9 cellular contexts compared by ENCODE assay signal in the genomic region with DNA sequence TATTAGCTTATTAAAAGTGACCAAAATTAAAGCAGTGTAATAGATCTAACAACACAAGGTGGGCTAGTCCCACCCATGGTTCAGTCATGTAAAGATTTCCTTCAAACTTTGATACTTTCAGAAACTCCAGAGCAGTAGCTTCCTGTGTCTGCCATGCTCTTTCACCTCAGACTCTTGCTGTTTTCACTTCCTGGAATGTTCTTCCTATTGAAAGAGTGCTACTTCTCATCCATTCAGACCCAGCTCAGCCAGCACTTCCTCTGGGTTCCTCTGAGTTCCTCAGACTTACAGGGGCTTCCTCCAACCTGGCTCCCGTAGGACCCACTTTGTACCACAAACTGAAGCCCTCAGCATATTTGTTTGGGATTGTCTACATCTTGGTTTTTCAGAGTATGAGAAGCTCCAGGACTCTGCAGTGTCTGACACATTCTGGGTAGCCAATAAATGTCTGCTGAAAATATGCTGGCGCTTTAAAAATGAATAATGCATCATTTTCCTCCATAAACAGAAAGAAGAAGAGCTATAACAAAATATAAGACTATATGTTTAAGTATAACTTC.
DNase-seq lines count a peak whose midpoint lies in the region; ATAC-seq and TF ChIP-seq lines count a peak whose summit lies in the region.
"Had no signal": no experiment of that assay in that cellular context is flagged by ENCODE, and none has a peak within 500 bp of the region (broad histone marks: within the 10 kb centered on the region; RNA-seq: fewer than 3 reads in every experiment).

No MANE protein-coding gene starts in this region.

- DNase-seq in epithelial cell of prostate (ENCODE audit: low read depth, low spot score) (no peak), DMS79 (lab: John Stamatoyannopoulos, UW) (no peak), AG20443 (ENCODE audit: low spot score) (no peak), 8988T (no peak)
- no peak for DNase-seq in effector CD4-positive, alpha-beta T cell
- DNase-seq: KBM-7 had no signal

- ATAC-seq in GM18505 (IDR thresholded peaks at IDR 0.05; ENCODE audit: unreplicated experiment) (peak; percentile 89), GM21526 (IDR thresholded peaks at IDR 0.05; ENCODE audit: low FRiP score, unreplicated experiment) (peak; percentile 80), HG03571 (IDR thresholded peaks at IDR 0.05; ENCODE audit: unreplicated experiment) (peak; percentile 68)

- TF ChIP-seq POLR2A in GM18505 (IDR thresholded peaks at IDR 0.05; ENCODE audit: borderline replicate concordance, extremely low read depth, insufficient read depth, insufficient read length), result no peak

- peak overlapping the region; percentile 3 for H3K27ac ChIP-seq in epithelial cell of prostate
